ENCODE assay signal across 19 cellular contexts in genomic region chr11:71129624-71130023, GRCh38.
DNase-seq lines count a peak whose midpoint lies in the region; ATAC-seq and TF ChIP-seq lines count a peak whose summit lies in the region.
"Had no signal": no experiment of that assay in that cellular context is flagged by ENCODE, and none has a peak within 500 bp of the region (broad histone marks: within the 10 kb centered on the region; RNA-seq: fewer than 3 reads in every experiment).

No MANE protein-coding gene starts in this region.

- H3K4me1 ChIP-seq in naive thymus-derived CD4-positive, alpha-beta T cell (ENCODE audit: control insufficient read depth in 2 of 2, insufficient read depth in 2 of 2, low read length in 2 of 2): no peaks in the 10 kb centered on the region

- ATAC-seq in GM21390 (IDR thresholded peaks at IDR 0.05; ENCODE audit: unreplicated experiment): no peak
- ATAC-seq in naive thymus-derived CD4-positive, alpha-beta T cell: no peak
- ATAC-seq: activated CD8-positive, alpha-beta memory T cell treated with anti-CD3 and anti-CD28 coated beads, Interleukin-2, amount 10 ng/mL, durations not matched to agents 7 days and 5 days; left ventricle myocardium superior; sciatic nerve had no signal

- H3K9me3 Mint-ChIP-seq in naive thymus-derived CD4-positive, alpha-beta T cell: peaks cover 0 to 5% (median 0%) of the 10 kb centered on the region in 11 donors
- H3K9me3 Mint-ChIP-seq: nephron had no signal

- no peak overlapping the region for H3K27ac Mint-ChIP-seq in naive thymus-derived CD4-positive, alpha-beta T cell
- H3K27ac Mint-ChIP-seq: activated CD8-positive, alpha-beta memory T cell treated with anti-CD3 and anti-CD28 coated beads, Interleukin-2, amount 10 ng/mL, durations not matched to agents 7 days and 5 days had no signal

- no peak for TF ChIP-seq CTCF in fibroblast of mammary gland (conservative IDR thresholded peaks at IDR 0.05; ENCODE audit: control insufficient read depth, insufficient read depth, low read depth, low read length)

- H3K27me3 Mint-ChIP-seq in naive thymus-derived CD4-positive, alpha-beta T cell: peaks cover 0 to 30% (median 6%) of the 10 kb centered on the region in 5 donors
- H3K27me3 Mint-ChIP-seq: activated CD8-positive, alpha-beta memory T cell treated with anti-CD3 and anti-CD28 coated beads, Interleukin-2, amount 10 ng/mL, durations not matched to agents 7 days and 5 days had no signal

- no peaks in the 10 kb centered on the region for H3K9me3 ChIP-seq in naive thymus-derived CD4-positive, alpha-beta T cell (ENCODE audit: control insufficient read depth in 2 of 3, low read length in 3 of 3)

- no peaks in the 10 kb centered on the region for H3K36me3 Mint-ChIP-seq in naive thymus-derived CD4-positive, alpha-beta T cell
- H3K36me3 Mint-ChIP-seq: activated CD8-positive, alpha-beta memory T cell treated with anti-CD3 and anti-CD28 coated beads, Interleukin-2, amount 10 ng/mL, durations not matched to agents 7 days and 5 days had no signal

- no peaks in the 10 kb centered on the region for H3K4me1 Mint-ChIP-seq in naive thymus-derived CD4-positive, alpha-beta T cell
- H3K4me1 Mint-ChIP-seq: activated CD8-positive, alpha-beta memory T cell treated with anti-CD3 and anti-CD28 coated beads, Interleukin-2, amount 10 ng/mL, durations not matched to agents 7 days and 5 days had no signal

- no peak overlapping the region for H3K27ac ChIP-seq in naive thymus-derived CD4-positive, alpha-beta T cell (ENCODE audit: low read depth, low read length)
- H3K27ac ChIP-seq: 22Rv1, hepatocyte, WERI-Rb-1 had no signal

- H3K36me3 ChIP-seq in naive thymus-derived CD4-positive, alpha-beta T cell (ENCODE audit: control insufficient read depth in 2 of 3, insufficient read depth in 3 of 3, low read length in 3 of 3): no peaks in the 10 kb centered on the region
- H3K36me3 ChIP-seq: WERI-Rb-1 had no signal

- DNase-seq in NCI-H510A treated with DMSO at 0.1 percent for 48 hours (lab: John Stamatoyannopoulos, UW): peak; percentile 31
- no peak for DNase-seq in NCI-H510A (lab: John Stamatoyannopoulos, UW)
- DNase-seq in RPMI7951 (ENCODE audit: low read depth): peak; percentile 85
- DNase-seq in fibroblast of mammary gland (ENCODE audit: low read depth): peak; percentile 18
- no peak for DNase-seq in DMS 273 (lab: John Stamatoyannopoulos, UW; ENCODE audit: unreplicated experiment)
- no peak for DNase-seq in naive thymus-derived CD4-positive, alpha-beta T cell
- no peak for DNase-seq in stimulated activated naive CD4-positive, alpha-beta T cell (lab: John Stamatoyannopoulos, UW)
- DNase-seq: activated CD8-positive, alpha-beta memory T cell treated with anti-CD3 and anti-CD28 coated beads, Interleukin-2, amount 10 ng/mL, durations not matched to agents 7 days and 5 days; activated naive CD4-positive, alpha-beta T cell treated with Interleukin-2 at 50 U/mL for 16 hours; COR-L47; NCI-H1694; NCI-H82; WERI-Rb-1 had no signal

- POLR2A ChIA-PET in naive thymus-derived CD4-positive, alpha-beta T cell (lab: Charles Lee): no interaction called here

- CTCF ChIA-PET in naive thymus-derived CD4-positive, alpha-beta T cell (lab: Charles Lee): no interaction called here

- no peaks in the 10 kb centered on the region for H3K27me3 ChIP-seq in naive thymus-derived CD4-positive, alpha-beta T cell (ENCODE audit: control insufficient read depth in 2 of 2, insufficient read depth in 2 of 2, low read length in 2 of 2)
- H3K27me3 ChIP-seq: hepatocyte had no signal

- H3K4me3 Mint-ChIP-seq in naive thymus-derived CD4-positive, alpha-beta T cell: no peak overlapping the region
- H3K4me3 Mint-ChIP-seq: activated CD8-positive, alpha-beta memory T cell treated with anti-CD3 and anti-CD28 coated beads, Interleukin-2, amount 10 ng/mL, durations not matched to agents 7 days and 5 days; nephron had no signal

- no peak overlapping the region for H3K4me3 ChIP-seq in fibroblast of mammary gland (ENCODE audit: control insufficient read depth, low read depth, low read length)
- no peak overlapping the region for H3K4me3 ChIP-seq in naive thymus-derived CD4-positive, alpha-beta T cell (ENCODE audit: low read length)
- H3K4me3 ChIP-seq: hepatocyte had no signal

- intact Hi-C loops in naive thymus-derived CD4-positive, alpha-beta T cell (cut with micrococcal nuclease): no loop called here

Comparison
In these comparisons a context has a peak if more than half of its experiments do, and no peak if none do; other contexts are left out.
1. DNase-seq: peak in NCI-H510A treated with DMSO at 0.1 percent for 48 hours (single experiment), RPMI7951 (single experiment) and fibroblast of mammary gland (single experiment); none in NCI-H510A (single experiment), DMS 273 (single experiment), naive thymus-derived CD4-positive, alpha-beta T cell (0 of 9) and stimulated activated naive CD4-positive, alpha-beta T cell (0 of 6).